Comparison of ENCODE assay signal across 8 cellular contexts in genomic region chr16:71412270-71413160, GRCh38. TPM values are rescaled to one million over a fixed set of nuclear protein-coding genes. Genes with fewer than 3 reads are reported as not detected.
DNase-seq lines count a peak whose midpoint lies in the region; ATAC-seq, FAIRE-seq and TF ChIP-seq lines count a peak whose summit lies in the region.

No MANE protein-coding gene starts in this region.

- TF ChIP-seq POLR2A in H1 (IDR thresholded peaks at IDR 0.05; ENCODE audit: control extremely low read depth in 1 of 2, low read depth in 2 of 2, low read length in 2 of 2): no peak

- peak; percentile 87 for DNase-seq in ELF-1 (ENCODE audit: low read depth, low spot score)
- DNase-seq in NCI-H82 (lab: John Stamatoyannopoulos, UW): peak; percentile 84
- peak; percentile 40 to 49 for DNase-seq in activated CD8-positive, alpha-beta memory T cell treated with anti-CD3 and anti-CD28 coated beads for 1 hour (ENCODE audit: extremely low read depth in 1 of 2, low read depth in 1 of 2)
- peak; percentile 80 to 94 for DNase-seq in H1 (ENCODE audit: low read depth in 1 of 2, low spot score in 2 of 2)
- peak; percentile 70 to 72 for DNase-seq in memory B cell (ENCODE audit: low spot score in 2 of 2)
- peak; percentile 55 for DNase-seq in stimulated activated CD8-positive, alpha-beta memory T cell treated with anti-CD3 and anti-CD28 coated beads, Interleukin-15, amount 100 ng/mL, for 1 hour (ENCODE audit: low read depth)

- H2BK5ac ChIP-seq in H1 (ENCODE audit: low read depth, low read length): peak overlapping the region; percentile 84; the same call in 1 of the 2 replicates

- H3K79me1 ChIP-seq in H1 (ENCODE audit: low read depth, low read length): no peaks in the 10 kb centered on the region

- H3K9ac ChIP-seq in H1 (replicated peaks in 1 of 4; ENCODE audit: extremely low read depth in 1 of 4, low read depth in 3 of 4, low read length in 3 of 4): no peak overlapping the region; a peak in 3 of 7 replicates

- no peaks in the 10 kb centered on the region for H3K36me3 ChIP-seq in H1 (ENCODE audit: control insufficient read depth in 2 of 4, insufficient read depth in 4 of 4, low read length in 3 of 4)

- H3K79me2 ChIP-seq in H1 (ENCODE audit: control insufficient read depth in 1 of 2, insufficient read depth in 2 of 2, low read length in 2 of 2): no peaks in the 10 kb centered on the region

- peak; percentile 89 for FAIRE-seq in H1 (lab: Jason Lieb, UNC)

- H3K36me3 Mint-ChIP-seq in memory B cell: no peaks in the 10 kb centered on the region

- no peak overlapping the region for H2AK5ac ChIP-seq in H1 (ENCODE audit: low read depth, low read length)

- H3K27me3 Mint-ChIP-seq in memory B cell: peaks cover 22% of the 10 kb centered on the region

- peak overlapping the region; percentile 73 for H3K18ac ChIP-seq in H1 (ENCODE audit: extremely low read depth, low read length)

- peak overlapping the region; percentile 16; the same call in 1 of the 2 replicates for H3K27ac ChIP-seq in H1 (ENCODE audit: low read depth, low read length)

- no peak overlapping the region for H4K5ac ChIP-seq in H1 (ENCODE audit: insufficient read length, low read depth, low read length)

- peak overlapping the region; percentile 38 to 94 for H3K4me2 ChIP-seq in H1 (ENCODE audit: insufficient read depth in 1 of 2, low read depth in 2 of 2, low read length in 2 of 2)

- peak overlapping the region; percentile 89 for H2AFZ ChIP-seq in H1 (ENCODE audit: low read length)

- no peak overlapping the region for H3K14ac ChIP-seq in H1 (ENCODE audit: insufficient read length)

- no peak for TF ChIP-seq EP300 in H1 (IDR thresholded peaks at IDR 0.05; ENCODE audit: borderline replicate concordance in 1 of 2, low read depth in 2 of 2, low read length in 2 of 2)

- POLR2A ChIA-PET in H1 (lab: Charles Lee; ENCODE audit: partially characterized antibody): interaction anchor here (0.6 to 1.2 kb wide), 5 partner anchors 10 to 133 kb away, joined by 3 to 4 read pairs (median 3); partner anchors contain the start of gene CALB2

- no peak overlapping the region for H3K56ac ChIP-seq in H1 (replicated peaks; ENCODE audit: insufficient read length, low read depth, low read length)

- TF ChIP-seq CTCF in H1 (IDR thresholded peaks at IDR 0.05; ENCODE audit: control extremely low read depth in 1 of 3, insufficient read depth in 1 of 3, low read depth in 1 of 3, low read length in 3 of 3): peak; percentile 84 to 90 (median 86)

- peaks cover 0 to 4% (median 0%) of the 10 kb centered on the region in 4 experiments; a peak in 2 of 7 replicates for H3K4me1 ChIP-seq in H1 (replicated peaks in 1 of 4; ENCODE audit: control insufficient read depth in 3 of 4, insufficient read depth in 4 of 4, low read length in 3 of 4)

- peak; percentile 86 to 91 for TF ChIP-seq RAD21 in H1 (IDR thresholded peaks at IDR 0.05 in 1 of 2, conservative IDR thresholded peaks at IDR 0.05 in 1 of 2; ENCODE audit: low read depth in 2 of 2, low read length in 2 of 2)

- H3K27me3 ChIP-seq in H1 (replicated peaks in 1 of 4; ENCODE audit: control insufficient read depth in 3 of 4, extremely low read depth in 1 of 4, insufficient read depth in 3 of 4, low read length in 3 of 4): peaks cover 0 to 2% (median under 1%) of the 10 kb centered on the region in 4 experiments; a peak in 1 of 7 replicates

- CTCF ChIA-PET in H1 (lab: Charles Lee; ENCODE audit: partially characterized antibody): interaction anchor here (0.7 to 6.3 kb wide), 50 partner anchors 9 to 709 kb away, joined by 3 to 99 read pairs (median 6); partner anchors contain the start of genes CALB2, CHST4 and ZNF19

- H3K23ac ChIP-seq in H1 (ENCODE audit: insufficient read length): no peak overlapping the region

- no peaks in the 10 kb centered on the region for H4K20me1 ChIP-seq in H1 (replicated peaks in 1 of 2; ENCODE audit: control insufficient read depth in 1 of 2, insufficient read depth in 2 of 2, low read length in 2 of 2)

- peak overlapping the region; percentile 84; the same call in 1 of the 2 replicates for H2BK12ac ChIP-seq in H1 (ENCODE audit: low read depth, low read length)

- H2BK15ac ChIP-seq in H1 (ENCODE audit: low read length): peak overlapping the region; percentile 81

- peak overlapping the region; percentile 90; the same call in 1 of the 2 replicates for H4K8ac ChIP-seq in H1 (ENCODE audit: extremely low read depth, insufficient read depth, low read length)

- H3K9me3 Mint-ChIP-seq in memory B cell: no peaks in the 10 kb centered on the region

- peak; percentile 47 for ATAC-seq in HG03442 (IDR thresholded peaks at IDR 0.05; ENCODE audit: unreplicated experiment)
- ATAC-seq in memory B cell (ENCODE audit: low read depth): peak; percentile 79
- no peak for ATAC-seq in GM21526 (IDR thresholded peaks at IDR 0.05; ENCODE audit: low FRiP score, unreplicated experiment)

- no peak overlapping the region for H2BK120ac ChIP-seq in H1 (replicated peaks; ENCODE audit: low read depth, low read length)

- peak overlapping the region; percentile 86; the same call in 1 of the 2 replicates for H2BK20ac ChIP-seq in H1 (ENCODE audit: low read length)

- H3K23me2 ChIP-seq in H1 (ENCODE audit: low read depth, low read length): peaks cover 2% of the 10 kb centered on the region

- H3K4me3 Mint-ChIP-seq in memory B cell: no peak overlapping the region

- no peak overlapping the region for H3K4ac ChIP-seq in H1 (replicated peaks; ENCODE audit: insufficient read length, low read depth, low read length)

- peak overlapping the region; percentile 29 to 68 (median 59); a peak in 7 of 8 replicates for H3K4me3 ChIP-seq in H1 (ENCODE audit: extremely low read depth in 1 of 4, insufficient read depth in 2 of 4, low read depth in 3 of 4, low read length in 4 of 4)

- peaks cover 6% of the 10 kb centered on the region for H3K4me1 Mint-ChIP-seq in memory B cell

- H4K91ac ChIP-seq in H1 (replicated peaks; ENCODE audit: insufficient read length, low read length): peak overlapping the region; percentile 62

- H3K27ac Mint-ChIP-seq in memory B cell: no peak overlapping the region

- 16% methylated on average over 23 of the region's 24 CpGs; no CpG with 5 or more reads in 1 of the 2 experiments for WGBS in H1 (ENCODE audit: extremely low coverage in 1 of 2, insufficient coverage in 1 of 2, insufficient read length in 1 of 2, insufficient replicate concordance in 2 of 2, low coverage in 1 of 2, low lambda C conversion rate in 2 of 2, missing lambda C conversion rate in 1 of 2), 2 experiments

- H3K9me3 ChIP-seq in H1 (ENCODE audit: insufficient read depth in 2 of 2, low read depth in 1 of 2, low read length in 1 of 2): no peaks in the 10 kb centered on the region

TF ChIP-seq in H1, 55 proteins besides CTCF, POLR2A, EP300 and RAD21 (continues in another document):
- TF ChIP-seq MAX (IDR thresholded peaks at IDR 0.05): peak; percentile 83
- TF ChIP-seq KDM1A (IDR thresholded peaks at IDR 0.05; ENCODE audit: borderline replicate concordance, low read length): no peak
- peak; percentile 29; the same call in 1 of the 2 replicates for TF ChIP-seq TBP (IDR thresholded peaks at IDR 0.05; ENCODE audit: low read depth, low read length)
- peak; percentile 80 for TF ChIP-seq E2F6 (IDR thresholded peaks at IDR 0.05)
- no peak for TF ChIP-seq SAP30 (IDR thresholded peaks at IDR 0.05; ENCODE audit: insufficient read depth, insufficient replicate concordance, low read length)
- no peak for TF ChIP-seq BACH1 (IDR thresholded peaks at IDR 0.05; ENCODE audit: low read length)

RNA-seq across cellular contexts. Expression of gene TLE7, which starts 29.3 kb away (rescaled TPM):
- total RNA-seq in H1 (2021; fragmentation: NEBNext Ultra II Directional; extraction: Animal tissue kit (Norgen Biotek cat#: 25700)): not detected in 2 replicates
- 0.03 and 0.06 TPM in 2 replicates for polyA plus RNA-seq in H1 (2011; rRNA removed)
- 0.10 TPM for polyA plus RNA-seq in H1 (2011; cell fraction: cytosol; rRNA removed)
- polyA plus RNA-seq in H1 (2011; cell fraction: nucleus; rRNA removed): 0.07 TPM
- not detected in 4 replicates for polyA plus RNA-seq in H1 (2012, experiment 1 of 2)
- not detected for polyA plus RNA-seq in H1 (2012, experiment 2 of 2)
- polyA plus RNA-seq in H1 (2013, experiment 1 of 2): not detected
- polyA plus RNA-seq in H1 (2013, experiment 2 of 2): not detected
- polyA minus RNA-seq in H1 (2011; rRNA and poly(A)+ RNA removed): not detected in 2 replicates
- not detected for polyA minus RNA-seq in H1 (2011; cell fraction: cytosol; rRNA and poly(A)+ RNA removed)
- not detected for polyA minus RNA-seq in H1 (2011; cell fraction: nucleus; rRNA and poly(A)+ RNA removed)

RNA-seq across cellular contexts. Expression of gene ZNF23, which starts 49.5 kb away (rescaled TPM):
- total RNA-seq in H1 (2021; fragmentation: NEBNext Ultra II Directional; extraction: Animal tissue kit (Norgen Biotek cat#: 25700)): 10.2 and 12.7 TPM in 2 replicates
- polyA plus RNA-seq in H1 (2011; rRNA removed): 2.4 and 3.3 TPM in 2 replicates
- 5.6 TPM for polyA plus RNA-seq in H1 (2011; cell fraction: cytosol; rRNA removed)
- 9.6 TPM for polyA plus RNA-seq in H1 (2011; cell fraction: nucleus; rRNA removed)
- 8.1 to 11.0 TPM (median 9.8 TPM) in 4 replicates for polyA plus RNA-seq in H1 (2012, experiment 1 of 2)
- 0.64 TPM for polyA plus RNA-seq in H1 (2012, experiment 2 of 2)
- polyA plus RNA-seq in H1 (2013, experiment 1 of 2): 7.0 TPM
- 6.4 TPM for polyA plus RNA-seq in H1 (2013, experiment 2 of 2)
- polyA minus RNA-seq in H1 (2011; rRNA and poly(A)+ RNA removed): 8.3 and 11.6 TPM in 2 replicates
- polyA minus RNA-seq in H1 (2011; cell fraction: cytosol; rRNA and poly(A)+ RNA removed): 3.3 TPM
- polyA minus RNA-seq in H1 (2011; cell fraction: nucleus; rRNA and poly(A)+ RNA removed): 14.8 TPM

RNA-seq across cellular contexts. Expression of gene CALB2, which starts 54.0 kb away (rescaled TPM):
- 1.9 and 2.7 TPM in 2 replicates for total RNA-seq in H1 (2021; fragmentation: NEBNext Ultra II Directional; extraction: Animal tissue kit (Norgen Biotek cat#: 25700))
- 2.6 and 3.3 TPM in 2 replicates for polyA plus RNA-seq in H1 (2011; rRNA removed)
- 2.9 TPM for polyA plus RNA-seq in H1 (2011; cell fraction: cytosol; rRNA removed)
- polyA plus RNA-seq in H1 (2011; cell fraction: nucleus; rRNA removed): 2.2 TPM
- polyA plus RNA-seq in H1 (2012, experiment 1 of 2): 2.5 to 3.9 TPM (median 3.6 TPM) in 4 replicates
- 3.7 TPM for polyA plus RNA-seq in H1 (2012, experiment 2 of 2)
- 3.5 TPM for polyA plus RNA-seq in H1 (2013, experiment 1 of 2)
- 2.7 TPM for polyA plus RNA-seq in H1 (2013, experiment 2 of 2)
- polyA minus RNA-seq in H1 (2011; rRNA and poly(A)+ RNA removed): 2.3 and 2.5 TPM in 2 replicates
- not detected for polyA minus RNA-seq in H1 (2011; cell fraction: cytosol; rRNA and poly(A)+ RNA removed)
- 0.50 TPM for polyA minus RNA-seq in H1 (2011; cell fraction: nucleus; rRNA and poly(A)+ RNA removed)
